1 cellular context compared by ENCODE assay signal in genomic region chr20:23396961-23397620, GRCh38.
TF ChIP-seq lines count a peak whose summit lies in the region.

No MANE protein-coding gene starts in this region.

TF ChIP-seq in H1, 55 proteins besides CTCF, POLR2A, EP300 and RAD21:
- TF ChIP-seq ATF2 (IDR thresholded peaks at IDR 0.05; ENCODE audit: low read length), result no peak
- TF ChIP-seq TCF12 (IDR thresholded peaks at IDR 0.05; ENCODE audit: low read depth, low read length), result no peak
- no peak for TF ChIP-seq PHF8 (conservative IDR thresholded peaks at IDR 0.05; ENCODE audit: low read depth, low read length)
- no peak for TF ChIP-seq CBX8 (IDR thresholded peaks at IDR 0.05; ENCODE audit: borderline replicate concordance, low read depth, low read length)
- TF ChIP-seq BACH1 (IDR thresholded peaks at IDR 0.05; ENCODE audit: low read length), result no peak
- TF ChIP-seq BCL11A (IDR thresholded peaks at IDR 0.05; ENCODE audit: low read depth in 2 of 2, low read length in 2 of 2), result no peak
- TF ChIP-seq SUZ12 (IDR thresholded peaks at IDR 0.05; ENCODE audit: low read length), result no peak
- TF ChIP-seq MAX (IDR thresholded peaks at IDR 0.05), result no peak
- TF ChIP-seq CHD2 (IDR thresholded peaks at IDR 0.05; ENCODE audit: low read length), result no peak
TF ChIP-seq in H1: peak in this region for 0.
